9 cellular contexts compared by ENCODE assay signal in the genomic region with DNA sequence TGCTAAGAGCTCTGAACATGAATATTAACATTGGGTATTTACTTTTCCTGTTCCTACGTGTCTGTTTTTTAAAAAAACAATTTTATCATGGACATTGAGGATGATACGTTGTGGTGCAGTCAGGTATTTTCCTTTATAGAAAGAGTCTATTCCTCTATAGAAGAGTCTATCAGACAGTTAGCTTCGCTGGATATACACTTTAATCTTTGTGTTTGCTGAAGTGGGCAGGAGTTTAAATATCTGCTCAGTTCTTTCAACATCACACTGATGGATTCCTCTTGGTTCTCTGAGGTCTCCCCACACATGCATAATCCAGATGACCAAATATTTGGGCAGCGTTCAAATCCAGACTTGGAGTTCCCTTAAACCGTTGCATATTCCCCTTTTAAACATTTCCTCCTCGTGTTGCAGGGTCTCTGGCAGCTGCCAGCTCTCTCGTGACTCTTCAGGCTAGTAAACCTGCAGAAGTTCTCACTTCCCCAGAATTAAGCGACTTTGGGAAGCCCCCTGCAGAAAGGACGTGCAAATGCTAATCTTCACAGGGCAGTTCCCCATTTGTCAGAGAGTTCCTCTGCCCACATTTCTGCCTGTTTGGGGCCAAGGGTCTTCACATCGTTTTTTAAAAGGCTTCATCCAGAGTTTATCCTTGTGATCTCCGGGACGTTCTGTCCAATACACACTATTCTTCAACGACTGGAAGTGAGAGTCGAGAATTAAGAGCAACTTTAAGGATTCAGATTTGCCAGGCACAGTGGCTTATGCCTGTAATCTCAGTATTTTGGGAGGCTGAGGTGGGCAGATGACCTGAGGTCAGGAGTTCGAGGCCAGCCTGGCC. TPM values are rescaled to one million over a fixed set of nuclear protein-coding genes. Genes with fewer than 3 reads are reported as not detected.
DNase-seq lines count a peak whose midpoint lies in the region; ATAC-seq and TF ChIP-seq lines count a peak whose summit lies in the region.
"Had no signal": no experiment of that assay in that cellular context is flagged by ENCODE, and none has a peak within 500 bp of the region (broad histone marks: within the 10 kb centered on the region; RNA-seq: fewer than 3 reads in every experiment).

No MANE protein-coding gene starts in this region.

- no peak overlapping the region for H3K27ac Mint-ChIP-seq in activated CD4-positive, alpha-beta T cell treated with anti-CD3 and anti-CD28 coated beads, Interleukin-2, amount 10 ng/mL, durations not matched to agents 7 days and 5 days

- ATAC-seq in GM19025 (IDR thresholded peaks at IDR 0.05; ENCODE audit: low read depth, unreplicated experiment) (peak; percentile 64), HG02678 (IDR thresholded peaks at IDR 0.05; ENCODE audit: unreplicated experiment) (peak; percentile 78)
- ATAC-seq: body of pancreas had no signal

- H3K9me3 Mint-ChIP-seq in activated CD4-positive, alpha-beta T cell treated with anti-CD3 and anti-CD28 coated beads, Interleukin-2, amount 10 ng/mL, durations not matched to agents 7 days and 5 days = no peaks in the 10 kb centered on the region

- no peaks in the 10 kb centered on the region for H3K9me2 ChIP-seq in OCI-LY1 (ENCODE audit: low read depth, low read length)

- H2AFZ ChIP-seq in OCI-LY1 (ENCODE audit: low read length) = no peak overlapping the region

- peaks cover 10% of the 10 kb centered on the region; the same call in 1 of the 2 replicates for H3F3A ChIP-seq in OCI-LY1 (ENCODE audit: insufficient read depth, low read length)

- no peaks in the 10 kb centered on the region for H3K27me3 ChIP-seq in OCI-LY1 (ENCODE audit: insufficient read depth, low read length)
- no peaks in the 10 kb centered on the region for H3K27me3 ChIP-seq in spleen (replicated peaks in 1 of 7)
- H3K27me3 ChIP-seq: body of pancreas had no signal

- TF ChIP-seq POLR2A in spleen (IDR thresholded peaks at IDR 0.05) = no peak

- DNase-seq in spleen = peak; percentile 64
- no peak for DNase-seq in NCI-H2107 (lab: John Stamatoyannopoulos, UW)
- no peak for DNase-seq in activated CD4-positive, alpha-beta T cell treated with anti-CD3 and anti-CD28 coated beads, Interleukin-2, amount 10 ng/mL, durations not matched to agents 7 days and 5 days
- no peak for DNase-seq in NCI-H2227 (lab: John Stamatoyannopoulos, UW; ENCODE audit: unreplicated experiment)
- DNase-seq: nucleus accumbens had no signal

- no peaks in the 10 kb centered on the region for H4K20me1 ChIP-seq in OCI-LY1 (ENCODE audit: insufficient read depth, low read length)

- H3K36me3 ChIP-seq in OCI-LY1 (ENCODE audit: insufficient read depth, low read length) (no peaks in the 10 kb centered on the region), spleen (no peaks in the 10 kb centered on the region)

- H3K27me3 Mint-ChIP-seq in activated CD4-positive, alpha-beta T cell treated with anti-CD3 and anti-CD28 coated beads, Interleukin-2, amount 10 ng/mL, durations not matched to agents 7 days and 5 days = no peaks in the 10 kb centered on the region

- POLR2A ChIA-PET in activated CD4-positive, alpha-beta T cell treated with anti-CD3 and anti-CD28 coated beads, Interleukin-2, amount 10 ng/mL, durations not matched to agents 7 days and 5 days (lab: Charles Lee) = no interaction called here

- TF ChIP-seq CTCF in OCI-LY1 (IDR thresholded peaks at IDR 0.05; ENCODE audit: low read length) (peak; percentile 16; the same call in 1 of the 2 replicates), spleen (IDR thresholded peaks at IDR 0.05 in 8 of 11, conservative IDR thresholded peaks at IDR 0.05 in 3 of 11) (no peak)

- H3K4me3 ChIP-seq in OCI-LY1 (ENCODE audit: low read depth, low read length, poor library complexity, severe bottlenecking) = peak overlapping the region; percentile 1
- no peak overlapping the region for H3K4me3 ChIP-seq in spleen
- H3K4me3 ChIP-seq: body of pancreas had no signal

- H3K36me3 Mint-ChIP-seq in activated CD4-positive, alpha-beta T cell treated with anti-CD3 and anti-CD28 coated beads, Interleukin-2, amount 10 ng/mL, durations not matched to agents 7 days and 5 days (ENCODE audit: low read depth) = no peaks in the 10 kb centered on the region

- H3K9me3 ChIP-seq in OCI-LY1 (ENCODE audit: low read length) = no peaks in the 10 kb centered on the region
- H3K9me3 ChIP-seq in spleen = peaks cover 0 to 2% (median 0%) of the 10 kb centered on the region in 8 donors
- H3K9me3 ChIP-seq: body of pancreas had no signal

- H3K9ac ChIP-seq in OCI-LY1 (ENCODE audit: low read length) = peak overlapping the region; percentile 42; the same call in 1 of the 2 replicates

- H3K4me1 ChIP-seq in OCI-LY1 (ENCODE audit: insufficient read depth, low read length, severe bottlenecking) (peaks cover 46% of the 10 kb centered on the region), spleen (peaks cover 0 to 29% (median 13%) of the 10 kb centered on the region in 6 donors)
- H3K4me1 ChIP-seq: body of pancreas had no signal

- CTCF ChIA-PET in activated CD4-positive, alpha-beta T cell treated with anti-CD3 and anti-CD28 coated beads, Interleukin-2, amount 10 ng/mL, durations not matched to agents 7 days and 5 days (lab: Charles Lee) = no interaction called here

- peak overlapping the region; percentile 58 for H3K4me2 ChIP-seq in OCI-LY1 (ENCODE audit: low read length)

- H3K4me1 Mint-ChIP-seq in activated CD4-positive, alpha-beta T cell treated with anti-CD3 and anti-CD28 coated beads, Interleukin-2, amount 10 ng/mL, durations not matched to agents 7 days and 5 days = peaks cover 7% of the 10 kb centered on the region

- 16 to 28% (median 20%) methylated on average over 15 of the region's 15 CpGs for WGBS in spleen, 5 donors

- no peaks in the 10 kb centered on the region for H3K79me2 ChIP-seq in OCI-LY1 (ENCODE audit: insufficient read depth, low read length)

- no peak overlapping the region for H3K4me3 Mint-ChIP-seq in activated CD4-positive, alpha-beta T cell treated with anti-CD3 and anti-CD28 coated beads, Interleukin-2, amount 10 ng/mL, durations not matched to agents 7 days and 5 days

- H3K27ac ChIP-seq in OCI-LY1 (ENCODE audit: low read depth, low read length, poor library complexity, severe bottlenecking) (peak overlapping the region; percentile 94), spleen (peak overlapping the region in 7 of 8 donors; percentile 6 to 79 (median 39))

- intact Hi-C loops in spleen (cut with DNase I; ENCODE audit: low total_unique reads) = no loop called here

RNA-seq across cellular contexts. Expression of a gene that starts 20.5 kb away (rescaled TPM):
- total RNA-seq in spleen = 10 to 100 TPM; 18.7 to 29.6 (median 26.6) TPM
- 1 to 10 TPM; 5.5 to 9.2 (median 6.6) TPM for polyA plus RNA-seq in spleen
- 10 to 100 TPM; 15.5 to 16.1 TPM for total RNA-seq in activated CD4-positive, alpha-beta T cell treated with anti-CD3 and anti-CD28 coated beads, Interleukin-2, amount 10 ng/mL, durations not matched to agents 7 days and 5 days

RNA-seq across cellular contexts. Expression of a gene that starts 20.5 kb away (rescaled TPM):
- 10 to 100 TPM; 39.2 to 65.7 (median 45.1) TPM for total RNA-seq in spleen
- 10 to 100 TPM; 11.3 to 24.2 (median 14.5) TPM for polyA plus RNA-seq in spleen
- total RNA-seq in activated CD4-positive, alpha-beta T cell treated with anti-CD3 and anti-CD28 coated beads, Interleukin-2, amount 10 ng/mL, durations not matched to agents 7 days and 5 days = 10 to 100 TPM; 36.5 to 36.9 TPM
